ENCODE assay signal across 23 cellular contexts in genomic region chr18:22084547-22084946, GRCh38.
A peak's percentile ranks its signal among the peaks of the same experiment; 100 is the strongest.
DNase-seq lines count a peak whose midpoint lies in the region; ATAC-seq, FAIRE-seq and TF ChIP-seq lines count a peak whose summit lies in the region.
"Had no signal": no experiment of that assay in that cellular context is flagged by ENCODE, and none has a peak within 500 bp of the region (broad histone marks: within the 10 kb centered on the region; RNA-seq: fewer than 3 reads in every experiment).

No MANE protein-coding gene starts in this region.

- FAIRE-seq in bronchial epithelial cell (lab: Jason Lieb, UNC) = peak; percentile 23
- FAIRE-seq: A549 had no signal

- TF ChIP-seq CTCF in 22Rv1 (IDR thresholded peaks at IDR 0.05) = no peak
- TF ChIP-seq CTCF in bronchial epithelial cell (IDR thresholded peaks at IDR 0.05; ENCODE audit: insufficient read depth, low read length, severe bottlenecking) = no peak
- TF ChIP-seq CTCF in mucosa of descending colon (IDR thresholded peaks at IDR 0.05) = no peak
- TF ChIP-seq CTCF in GM23338 (conservative IDR thresholded peaks at IDR 0.05; ENCODE audit: low read depth in 2 of 2) = no peak

- intact Hi-C loops in right cardiac atrium (cut with DNase I) = no loop called here
- intact Hi-C loops in mucosa of descending colon (cut with DNase I, micrococcal nuclease) = no loop called here

- CTCF ChIA-PET in activated CD4-positive, alpha-beta T cell treated with anti-CD3 and anti-CD28 coated beads, Interleukin-2, amount 10 ng/mL, durations not matched to agents 7 days and 5 days (lab: Charles Lee) = no interaction called here

- H3K36me3 ChIP-seq in bronchial epithelial cell (ENCODE audit: control insufficient read depth, insufficient read depth, low read length) (no peaks in the 10 kb centered on the region), mucosa of descending colon (ENCODE audit: low read depth) (no peaks in the 10 kb centered on the region), GM23338 (ENCODE audit: insufficient read depth) (no peaks in the 10 kb centered on the region)
- H3K36me3 ChIP-seq: prostate gland, SJSA1, thoracic aorta had no signal

- peaks cover 2% of the 10 kb centered on the region for H3K27me3 ChIP-seq in bronchial epithelial cell (ENCODE audit: control insufficient read depth, insufficient read depth, low read length)
- H3K27me3 ChIP-seq in right cardiac atrium (ENCODE audit: control insufficient read depth, insufficient read depth) = no peaks in the 10 kb centered on the region
- no peaks in the 10 kb centered on the region for H3K27me3 ChIP-seq in GM23338 (ENCODE audit: insufficient read depth)
- H3K27me3 ChIP-seq: SJSA1 had no signal

- H3K9me2 ChIP-seq in GM23338 (ENCODE audit: insufficient read depth) = no peaks in the 10 kb centered on the region

- no peaks in the 10 kb centered on the region for H3K36me3 Mint-ChIP-seq in activated CD4-positive, alpha-beta T cell treated with anti-CD3 and anti-CD28 coated beads, Interleukin-2, amount 10 ng/mL, durations not matched to agents 7 days and 5 days (ENCODE audit: low read depth)
- no peaks in the 10 kb centered on the region for H3K36me3 Mint-ChIP-seq in GM23338 (ENCODE audit: low read depth)
- H3K36me3 Mint-ChIP-seq: activated naive CD8-positive, alpha-beta T cell treated with anti-CD3 and anti-CD28 coated beads for 36 hours; naive thymus-derived CD8-positive, alpha-beta T cell had no signal

- no peaks in the 10 kb centered on the region for H3K27me3 Mint-ChIP-seq in activated CD4-positive, alpha-beta T cell treated with anti-CD3 and anti-CD28 coated beads, Interleukin-2, amount 10 ng/mL, durations not matched to agents 7 days and 5 days
- peaks cover 6% of the 10 kb centered on the region for H3K27me3 Mint-ChIP-seq in GM23338 (ENCODE audit: insufficient read depth, low read depth, poor library complexity)
- H3K27me3 Mint-ChIP-seq: activated B cell treated with CpG ODN at 0.5 μM for 24 hours had no signal

- H3F3A ChIP-seq in GM23338 (replicated peaks; ENCODE audit: low read depth) = no peaks in the 10 kb centered on the region

- no peak overlapping the region for H3K4me3 Mint-ChIP-seq in activated CD4-positive, alpha-beta T cell treated with anti-CD3 and anti-CD28 coated beads, Interleukin-2, amount 10 ng/mL, durations not matched to agents 7 days and 5 days
- H3K4me3 Mint-ChIP-seq in GM23338 = no peak overlapping the region
- H3K4me3 Mint-ChIP-seq: activated B cell treated with CpG ODN at 0.5 μM for 24 hours; activated CD8-positive, alpha-beta T cell treated with anti-CD3 and anti-CD28 coated beads, Interleukin-2, amount 10 ng/mL, durations not matched to agents 7 days and 5 days; activated naive CD8-positive, alpha-beta T cell treated with anti-CD3 and anti-CD28 coated beads for 36 hours; naive thymus-derived CD8-positive, alpha-beta T cell had no signal

- H3K27ac ChIP-seq in 22Rv1 = peak overlapping the region; percentile 55
- H3K27ac ChIP-seq in right cardiac atrium (ENCODE audit: low read length) = peak overlapping the region; percentile 46
- no peak overlapping the region for H3K27ac ChIP-seq in GM23338 (ENCODE audit: low read depth)
- no peak overlapping the region for H3K27ac ChIP-seq in substantia nigra (ENCODE audit: low read depth, low read length, poor library complexity, severe bottlenecking)
- H3K27ac ChIP-seq: A549, C4-2B, GM23248, prostate gland, SJSA1, thoracic aorta had no signal

- POLR2A ChIA-PET in activated CD4-positive, alpha-beta T cell treated with anti-CD3 and anti-CD28 coated beads, Interleukin-2, amount 10 ng/mL, durations not matched to agents 7 days and 5 days (lab: Charles Lee) = no interaction called here

- H3K4me2 ChIP-seq in GM23338 = no peak overlapping the region
- H3K4me2 ChIP-seq: A549 had no signal

- DNase-seq in bronchial epithelial cell (ENCODE audit: low read depth) (no peak), right cardiac atrium (no peak), mucosa of descending colon (peak; percentile 64 to 85 (median 71)), GM23338 (ENCODE audit: low spot score) (no peak), substantia nigra (lab: John Stamatoyannopoulos, UW) (no peak)
- DNase-seq in activated CD4-positive, alpha-beta T cell treated with anti-CD3 and anti-CD28 coated beads, Interleukin-2, amount 10 ng/mL, durations not matched to agents 7 days and 5 days = no peak
- DNase-seq: activated B cell treated with CpG ODN at 0.5 μM for 24 hours; activated CD8-positive, alpha-beta T cell treated with anti-CD3 and anti-CD28 coated beads, Interleukin-2, amount 10 ng/mL, durations not matched to agents 7 days and 5 days; activated naive CD8-positive, alpha-beta T cell treated with anti-CD3 and anti-CD28 coated beads for 36 hours; caudate nucleus; effector CD4-positive, alpha-beta T cell; GM23248; hippocampal formation; naive thymus-derived CD8-positive, alpha-beta T cell; NCI-H748 treated with DMSO at 0.1 percent for 48 hours; T-helper 2 cell had no signal

- ATAC-seq in right cardiac atrium (peak; percentile 50 to 61), mucosa of descending colon (peak; percentile 95), HG03439 (IDR thresholded peaks at IDR 0.05; ENCODE audit: unreplicated experiment) (no peak), GM23338 (no peak; the same call in 2 of the 3 replicates)
- ATAC-seq: A549; activated CD8-positive, alpha-beta T cell treated with anti-CD3 and anti-CD28 coated beads, Interleukin-2, amount 10 ng/mL, durations not matched to agents 7 days and 5 days; naive thymus-derived CD8-positive, alpha-beta T cell had no signal

- no peaks in the 10 kb centered on the region for H3K79me2 ChIP-seq in GM23338 (replicated peaks; ENCODE audit: insufficient read depth)

- H2AFZ ChIP-seq in GM23338 = no peak overlapping the region
- H2AFZ ChIP-seq: GM23248 had no signal

- H3K4me1 ChIP-seq in right cardiac atrium (ENCODE audit: control insufficient read depth, insufficient read depth, low read length) = no peaks in the 10 kb centered on the region
- peaks cover 12% of the 10 kb centered on the region for H3K4me1 ChIP-seq in mucosa of descending colon (ENCODE audit: low read depth)
- no peaks in the 10 kb centered on the region for H3K4me1 ChIP-seq in GM23338 (ENCODE audit: insufficient read depth)
- H3K4me1 ChIP-seq: A549, prostate gland, SJSA1 had no signal

- H3K9me3 ChIP-seq in right cardiac atrium (ENCODE audit: control insufficient read depth, low read length) (no peaks in the 10 kb centered on the region), mucosa of descending colon (no peaks in the 10 kb centered on the region)
- H3K9me3 ChIP-seq: A549, prostate gland, thoracic aorta had no signal

- H3K4me1 Mint-ChIP-seq in activated CD4-positive, alpha-beta T cell treated with anti-CD3 and anti-CD28 coated beads, Interleukin-2, amount 10 ng/mL, durations not matched to agents 7 days and 5 days = no peaks in the 10 kb centered on the region
- H3K4me1 Mint-ChIP-seq in GM23338 = no peaks in the 10 kb centered on the region
- H3K4me1 Mint-ChIP-seq: activated B cell treated with CpG ODN at 0.5 μM for 24 hours; activated naive CD8-positive, alpha-beta T cell treated with anti-CD3 and anti-CD28 coated beads for 36 hours; naive thymus-derived CD8-positive, alpha-beta T cell had no signal

- H3K27ac Mint-ChIP-seq in activated CD4-positive, alpha-beta T cell treated with anti-CD3 and anti-CD28 coated beads, Interleukin-2, amount 10 ng/mL, durations not matched to agents 7 days and 5 days = no peak overlapping the region
- no peak overlapping the region for H3K27ac Mint-ChIP-seq in GM23338
- H3K27ac Mint-ChIP-seq: activated B cell treated with CpG ODN at 0.5 μM for 24 hours; activated CD8-positive, alpha-beta T cell treated with anti-CD3 and anti-CD28 coated beads, Interleukin-2, amount 10 ng/mL, durations not matched to agents 7 days and 5 days; activated naive CD8-positive, alpha-beta T cell treated with anti-CD3 and anti-CD28 coated beads for 36 hours had no signal

- H3K4me3 ChIP-seq in bronchial epithelial cell (ENCODE audit: low read depth, low read length) = no peak overlapping the region
- no peak overlapping the region for H3K4me3 ChIP-seq in right cardiac atrium (ENCODE audit: low read length)
- no peak overlapping the region for H3K4me3 ChIP-seq in mucosa of descending colon
- no peak overlapping the region for H3K4me3 ChIP-seq in GM23338
- H3K4me3 ChIP-seq: A549, GM23248, prostate gland, SJSA1, thoracic aorta had no signal

- WGBS in right cardiac atrium = 43% methylated on average over 13 of the region's 13 CpGs

- no peaks in the 10 kb centered on the region for H4K20me1 ChIP-seq in GM23338 (replicated peaks; ENCODE audit: insufficient read depth)

- H3K9me3 Mint-ChIP-seq in activated CD4-positive, alpha-beta T cell treated with anti-CD3 and anti-CD28 coated beads, Interleukin-2, amount 10 ng/mL, durations not matched to agents 7 days and 5 days = peaks cover 4% of the 10 kb centered on the region
- H3K9me3 Mint-ChIP-seq in GM23338 = no peaks in the 10 kb centered on the region
- H3K9me3 Mint-ChIP-seq: activated B cell treated with CpG ODN at 0.5 μM for 24 hours; activated naive CD8-positive, alpha-beta T cell treated with anti-CD3 and anti-CD28 coated beads for 36 hours had no signal

TF ChIP-seq in GM23338, 12 proteins besides CTCF, POLR2A, EP300 and RAD21 (continues in another document):
- TF ChIP-seq CREB1 (CRISPR knock-in tag; IDR thresholded peaks at IDR 0.05; ENCODE audit: low read depth) = no peak
- TF ChIP-seq STAT1 (IDR thresholded peaks at IDR 0.05; ENCODE audit: unreplicated experiment) = no peak
- TF ChIP-seq NANOG (IDR thresholded peaks at IDR 0.05; ENCODE audit: borderline replicate concordance) = no peak
- no peak for TF ChIP-seq EZH2 (IDR thresholded peaks at IDR 0.05; ENCODE audit: low read depth, unreplicated experiment)

Comparison
In these comparisons a context has a peak if more than half of its experiments do, and no peak if none do; other contexts are left out.
1. H3K27ac ChIP-seq: peak in 22Rv1 (single experiment) and right cardiac atrium (single experiment); none in GM23338 (single experiment) and substantia nigra (single experiment).
2. DNase-seq: peak in mucosa of descending colon (3 of 3); none in bronchial epithelial cell (single experiment), right cardiac atrium (0 of 3), activated CD4-positive, alpha-beta T cell treated with anti-CD3 and anti-CD28 coated beads, Interleukin-2, amount 10 ng/mL, durations not matched to agents 7 days and 5 days (single experiment), GM23338 (single experiment) and substantia nigra (0 of 49).
3. ATAC-seq: peak in right cardiac atrium (2 of 2) and mucosa of descending colon (single experiment); none in HG03439 (single experiment) and GM23338 (single experiment).